In the genomic region with DNA sequence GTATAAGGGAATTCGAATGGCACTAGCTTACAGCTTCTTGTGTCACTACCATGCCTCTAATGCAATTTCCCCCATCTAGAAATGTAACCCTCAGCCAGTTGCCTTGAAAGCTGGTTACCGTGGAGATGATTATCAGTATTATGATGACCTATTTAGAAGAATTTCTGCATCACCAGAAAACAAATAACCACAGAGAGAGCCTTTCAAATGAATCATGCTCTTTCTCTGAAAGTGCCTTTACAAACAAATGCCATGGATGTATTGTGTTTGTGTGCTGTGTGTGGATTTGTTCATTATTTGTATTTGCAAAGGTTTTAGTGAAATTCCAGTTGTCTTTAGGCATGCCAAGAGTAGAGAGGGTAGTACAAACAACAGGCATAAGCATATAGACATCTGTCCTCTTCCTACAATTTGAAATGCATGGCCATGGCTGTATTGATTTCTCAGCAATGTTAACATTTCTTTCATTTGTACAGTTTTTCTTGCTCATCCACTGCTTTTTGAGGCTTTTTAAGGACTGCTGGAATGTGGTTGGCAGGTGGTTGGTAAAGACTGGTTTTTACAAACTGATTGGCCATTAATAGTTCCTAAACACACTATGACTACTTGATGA, we compare ENCODE assay signal across 10 cellular contexts.
DNase-seq lines count a peak whose midpoint lies in the region; ATAC-seq and TF ChIP-seq lines count a peak whose summit lies in the region.
"Had no signal": no experiment of that assay in that cellular context is flagged by ENCODE, and none has a peak within 500 bp of the region (broad histone marks: within the 10 kb centered on the region; RNA-seq: fewer than 3 reads in every experiment).

No MANE protein-coding gene starts in this region.

- H3K9me2 ChIP-seq in HCT116 (ENCODE audit: insufficient read depth): 0 out of 2 replicates have a peak, but pooled peaks cover 3% of the 10 kb centered on the region

- H3K4me2 ChIP-seq in HCT116 (ENCODE audit: low read length) (peak overlapping the region; percentile 11; the same call in 1 of the 2 replicates), smooth muscle cell (peak overlapping the region; percentile 37)

- H3K9ac ChIP-seq in HCT116 (ENCODE audit: low read length): no peak overlapping the region
- peak overlapping the region; percentile 89 for H3K9ac ChIP-seq in smooth muscle cell (ENCODE audit: low read depth)

- H3K9me3 Mint-ChIP-seq in activated CD4-positive, alpha-beta memory T cell treated with anti-CD3 and anti-CD28 coated beads, Interleukin-2, amount 10 ng/mL, durations not matched to agents 7 days and 5 days: peaks cover 4% of the 10 kb centered on the region

- H3K4me3 ChIP-seq in HCT116 (replicated peaks in 1 of 2; ENCODE audit: low read depth in 1 of 2, low read length in 2 of 2): no peak overlapping the region
- H3K4me3 ChIP-seq in SJSA1: no peak overlapping the region
- H3K4me3 ChIP-seq in smooth muscle cell: no peak overlapping the region

- no peaks in the 10 kb centered on the region for H3K4me1 Mint-ChIP-seq in activated CD4-positive, alpha-beta memory T cell treated with anti-CD3 and anti-CD28 coated beads, Interleukin-2, amount 10 ng/mL, durations not matched to agents 7 days and 5 days

- H3K27me3 Mint-ChIP-seq in activated CD4-positive, alpha-beta memory T cell treated with anti-CD3 and anti-CD28 coated beads, Interleukin-2, amount 10 ng/mL, durations not matched to agents 7 days and 5 days: no peaks in the 10 kb centered on the region

- no peaks in the 10 kb centered on the region for H3K36me3 Mint-ChIP-seq in activated CD4-positive, alpha-beta memory T cell treated with anti-CD3 and anti-CD28 coated beads, Interleukin-2, amount 10 ng/mL, durations not matched to agents 7 days and 5 days (ENCODE audit: low read depth)

- peaks cover 4% of the 10 kb centered on the region for H3F3A ChIP-seq in smooth muscle cell (ENCODE audit: low read depth)

- 42% methylated on average over 2 of the region's 2 CpGs for WGBS in smooth muscle cell (ENCODE audit: low lambda C conversion rate)

- H3K4me1 ChIP-seq in HCT116 (ENCODE audit: control insufficient read depth in 1 of 2, insufficient read depth in 2 of 2, low read length in 2 of 2): peaks cover 2 to 17% of the 10 kb centered on the region in 2 experiments; a peak in 3 of 4 replicates
- peaks cover 73% of the 10 kb centered on the region for H3K4me1 ChIP-seq in SJSA1 (replicated peaks)
- H3K4me1 ChIP-seq in smooth muscle cell (ENCODE audit: low read depth): peaks cover 50% of the 10 kb centered on the region

- CTCF ChIA-PET in HCT116 (lab: Charles Lee): no interaction called here
- CTCF ChIA-PET in activated CD4-positive, alpha-beta memory T cell treated with anti-CD3 and anti-CD28 coated beads, Interleukin-2, amount 10 ng/mL, durations not matched to agents 7 days and 5 days (lab: Charles Lee): no interaction called here

- no peak overlapping the region for H2AFZ ChIP-seq in HCT116 (ENCODE audit: low read depth, low read length, poor library complexity, severe bottlenecking)
- no peak overlapping the region for H2AFZ ChIP-seq in smooth muscle cell (ENCODE audit: low read depth)

- BruUV-seq in HCT116 (replicated peaks; lab: Mats Ljungman, UMichigan): no TSS peak

- RAD21 ChIA-PET in HCT116 (lab: Charles Lee; ENCODE audit: low non-redundant PET in 1 of 2, low total read pairs in 2 of 2, uncharacterized antibody in 2 of 2, unreplicated experiment in 2 of 2): no interaction called here

- ATAC-seq in HCT116 (0 out of 2 replicates have a peak, but pooled peaks have one; percentile 16), GM21447 (IDR thresholded peaks at IDR 0.05; ENCODE audit: unreplicated experiment) (no peak)
- ATAC-seq: stimulated activated naive CD8-positive, alpha-beta T cell treated with anti-CD3 and anti-CD28 coated beads, Interleukin-15, Interleukin-2, amounts not matched to agents 100 U/mL and 50 U/mL, for 24 hours had no signal

- H3K27ac Mint-ChIP-seq in activated CD4-positive, alpha-beta memory T cell treated with anti-CD3 and anti-CD28 coated beads, Interleukin-2, amount 10 ng/mL, durations not matched to agents 7 days and 5 days: no peak overlapping the region

- POLR2A ChIA-PET in HCT116 (lab: Charles Lee): no interaction called here
- POLR2A ChIA-PET in activated CD4-positive, alpha-beta memory T cell treated with anti-CD3 and anti-CD28 coated beads, Interleukin-2, amount 10 ng/mL, durations not matched to agents 7 days and 5 days (lab: Charles Lee): no interaction called here

- H3K79me2 ChIP-seq in HCT116 (ENCODE audit: insufficient read depth, low read length): no peaks in the 10 kb centered on the region
- no peaks in the 10 kb centered on the region for H3K79me2 ChIP-seq in smooth muscle cell (ENCODE audit: low read depth)

- no peaks in the 10 kb centered on the region for H3K27me3 ChIP-seq in HCT116 (ENCODE audit: insufficient read depth, low read length)
- H3K27me3 ChIP-seq in SJSA1 (replicated peaks): no peaks in the 10 kb centered on the region
- H3K27me3 ChIP-seq in smooth muscle cell (ENCODE audit: low read depth): no peaks in the 10 kb centered on the region
- H3K27me3 ChIP-seq: neutrophil had no signal

- H3K36me3 ChIP-seq in HCT116 (ENCODE audit: control insufficient read depth in 1 of 2, insufficient read depth in 2 of 2, low read length in 2 of 2): no peaks in the 10 kb centered on the region
- H3K36me3 ChIP-seq in SJSA1: no peaks in the 10 kb centered on the region
- no peaks in the 10 kb centered on the region for H3K36me3 ChIP-seq in smooth muscle cell (ENCODE audit: low read depth)
- H3K36me3 ChIP-seq: neutrophil had no signal

- no peak overlapping the region for H3K27ac ChIP-seq in HCT116 (ENCODE audit: low read depth, low read length)
- H3K27ac ChIP-seq in SJSA1: peak overlapping the region; percentile 93
- peak overlapping the region; percentile 92 for H3K27ac ChIP-seq in smooth muscle cell (ENCODE audit: low read depth)
- H3K27ac ChIP-seq: neutrophil had no signal

- DNase-seq in HCT116 (ENCODE audit: low read depth, low spot score): no peak
- DNase-seq in SJSA1 (ENCODE audit: low read depth in 1 of 2, low spot score in 2 of 2): peak; percentile 57 to 93
- peak; percentile 97 for DNase-seq in fibroblast of peridontal ligament (ENCODE audit: extremely low read depth)
- no peak for DNase-seq in smooth muscle cell (lab: John Stamatoyannopoulos, UW; ENCODE audit: unreplicated experiment)
- no peak for DNase-seq in activated T-cell treated with anti-CD3 and anti-CD28 coated beads, Interleukin-2, amount 50 U/mL, for 1 hour
- no peak for DNase-seq in COLO668 (lab: John Stamatoyannopoulos, UW; ENCODE audit: unreplicated experiment)
- no peak for DNase-seq in activated CD4-positive, alpha-beta memory T cell treated with anti-CD3 and anti-CD28 coated beads, Interleukin-2, amount 10 ng/mL, durations not matched to agents 7 days and 5 days
- DNase-seq: stimulated activated naive CD8-positive, alpha-beta T cell treated with anti-CD3 and anti-CD28 coated beads, Interleukin-15, Interleukin-2, amounts not matched to agents 100 U/mL and 50 U/mL, for 24 hours had no signal

- no peaks in the 10 kb centered on the region for H3K9me3 ChIP-seq in HCT116 (ENCODE audit: control insufficient read depth in 1 of 2, insufficient read depth in 1 of 2, low read depth in 1 of 2, low read length in 2 of 2)
- no peaks in the 10 kb centered on the region for H3K9me3 ChIP-seq in SJSA1 (replicated peaks)
- H3K9me3 ChIP-seq in smooth muscle cell (replicated peaks; ENCODE audit: low read depth): no peaks in the 10 kb centered on the region
- H3K9me3 ChIP-seq: neutrophil had no signal

- no peak for TF ChIP-seq RAD21 in HCT116 (IDR thresholded peaks at IDR 0.05; ENCODE audit: low read depth)

- no peak for TF ChIP-seq CTCF in HCT116 (IDR thresholded peaks at IDR 0.05 in 2 of 3, conservative IDR thresholded peaks at IDR 0.05 in 1 of 3; ENCODE audit: borderline replicate concordance in 1 of 3, insufficient read depth in 1 of 3, low read depth in 2 of 3, low read length in 2 of 3)
- TF ChIP-seq CTCF in smooth muscle cell (IDR thresholded peaks at IDR 0.05; ENCODE audit: borderline replicate concordance, insufficient read depth, poor library complexity, severe bottlenecking): no peak

- intact Hi-C loops in HCT116 (cut with micrococcal nuclease): loop anchor here (5.0 kb wide), 1 partner anchor 313 kb away; no protein-coding TSS in a partner anchor

- no peaks in the 10 kb centered on the region for H4K20me1 ChIP-seq in HCT116 (ENCODE audit: insufficient read depth)
- H4K20me1 ChIP-seq in smooth muscle cell (ENCODE audit: low read depth): no peaks in the 10 kb centered on the region

- H3K4me3 Mint-ChIP-seq in activated CD4-positive, alpha-beta memory T cell treated with anti-CD3 and anti-CD28 coated beads, Interleukin-2, amount 10 ng/mL, durations not matched to agents 7 days and 5 days: no peak overlapping the region

- TF ChIP-seq POLR2A in HCT116 (IDR thresholded peaks at IDR 0.05; ENCODE audit: borderline replicate concordance, extremely low read depth, insufficient read depth, insufficient read length): no peak

TF ChIP-seq in HCT116, 20 proteins besides CTCF, POLR2A, EP300 and RAD21:
- no peak for TF ChIP-seq JUND (IDR thresholded peaks at IDR 0.05)
- no peak for TF ChIP-seq SIN3A (IDR thresholded peaks at IDR 0.05; ENCODE audit: low read depth)
- no peak for TF ChIP-seq MAX (IDR thresholded peaks at IDR 0.05)
- TF ChIP-seq ZBTB33 (IDR thresholded peaks at IDR 0.05; ENCODE audit: extremely low read depth, insufficient replicate concordance, low read length): no peak
- TF ChIP-seq CBX3 (IDR thresholded peaks at IDR 0.05; ENCODE audit: low read depth): no peak

Comparison
In these comparisons a context has a peak if more than half of its experiments do, and no peak if none do; other contexts are left out.
1. DNase-seq: peak in SJSA1 (2 of 2) and fibroblast of peridontal ligament (single experiment); none in HCT116 (single experiment), smooth muscle cell (single experiment), activated T-cell treated with anti-CD3 and anti-CD28 coated beads, Interleukin-2, amount 50 U/mL, for 1 hour (single experiment), COLO668 (single experiment) and activated CD4-positive, alpha-beta memory T cell treated with anti-CD3 and anti-CD28 coated beads, Interleukin-2, amount 10 ng/mL, durations not matched to agents 7 days and 5 days (single experiment).